8 cellular contexts compared by ENCODE assay signal in genomic region chrX:80808854-80809493, GRCh38. TPM values are rescaled to one million over a fixed set of nuclear protein-coding genes. Genes with fewer than 3 reads are reported as not detected.
DNase-seq lines count a peak whose midpoint lies in the region; ATAC-seq and TF ChIP-seq lines count a peak whose summit lies in the region.

No MANE protein-coding gene starts in this region.

- no peaks in the 10 kb centered on the region for H3K9me3 Mint-ChIP-seq in activated naive CD8-positive, alpha-beta T cell (ENCODE audit: low read depth)

- H3K4me3 ChIP-seq in PC-3 (ENCODE audit: low read length) (peak overlapping the region; percentile 97), right cardiac atrium (ENCODE audit: low read length) (peak overlapping the region; percentile 90), psoas muscle (peak overlapping the region; percentile 65)

- H3K36me3 ChIP-seq in PC-3 (ENCODE audit: low read depth, low read length), result no peaks in the 10 kb centered on the region
- no peaks in the 10 kb centered on the region for H3K36me3 ChIP-seq in psoas muscle (ENCODE audit: insufficient read depth in 1 of 2, low read depth in 1 of 2)

- no peaks in the 10 kb centered on the region for H3K27me3 Mint-ChIP-seq in activated naive CD8-positive, alpha-beta T cell

- H3K36me3 Mint-ChIP-seq in activated naive CD8-positive, alpha-beta T cell, result no peaks in the 10 kb centered on the region

- peak overlapping the region; percentile 91 for H3K4me2 ChIP-seq in PC-3 (ENCODE audit: low read length)

- no peak for TF ChIP-seq POLR2A in GM18505 (IDR thresholded peaks at IDR 0.05; ENCODE audit: borderline replicate concordance, extremely low read depth, insufficient read depth, insufficient read length)

- H3K27me3 ChIP-seq in PC-3 (ENCODE audit: low read length) (no peaks in the 10 kb centered on the region), right cardiac atrium (ENCODE audit: control insufficient read depth, insufficient read depth) (no peaks in the 10 kb centered on the region), psoas muscle (ENCODE audit: insufficient read depth in 3 of 3, low read length in 2 of 3) (peaks cover 0 to 3% (median 0%) of the 10 kb centered on the region in 3 donors)

- H3K4me1 ChIP-seq in PC-3 (ENCODE audit: insufficient read depth, low read length), result peaks cover 13% of the 10 kb centered on the region
- H3K4me1 ChIP-seq in right cardiac atrium (ENCODE audit: control insufficient read depth, insufficient read depth, low read length), result no peaks in the 10 kb centered on the region
- no peaks in the 10 kb centered on the region for H3K4me1 ChIP-seq in psoas muscle

- peak overlapping the region; percentile 91 for H3K4me3 Mint-ChIP-seq in activated naive CD8-positive, alpha-beta T cell

- H3K9me3 ChIP-seq in PC-3 (ENCODE audit: low read length) (no peaks in the 10 kb centered on the region), right cardiac atrium (ENCODE audit: control insufficient read depth, low read length) (no peaks in the 10 kb centered on the region), psoas muscle (no peaks in the 10 kb centered on the region)

- no peaks in the 10 kb centered on the region for H3F3A ChIP-seq in PC-3 (ENCODE audit: low read length, unreplicated experiment)

- H3K4me1 Mint-ChIP-seq in activated naive CD8-positive, alpha-beta T cell (ENCODE audit: low read depth), result peaks cover 39% of the 10 kb centered on the region

- ATAC-seq in PC-3 (peak; percentile 25), right cardiac atrium (peak in 1 of 2 donors; percentile 13), psoas muscle (peak in 2 of 4 donors; percentile 35 to 36), GM18505 (IDR thresholded peaks at IDR 0.05; ENCODE audit: unreplicated experiment) (no peak)

- H3K27ac ChIP-seq in PC-3 (ENCODE audit: low read length) (no peak overlapping the region), right cardiac atrium (ENCODE audit: low read length) (peak overlapping the region; percentile 99), psoas muscle (peak overlapping the region; percentile 71)

- under 1% methylated on average over 26 of the region's 26 CpGs for WGBS in right cardiac atrium
- WGBS in psoas muscle, 3 donors, result 0 to 31% (median 1%) methylated on average over 13 to 26 of the region's 26 CpGs

- H3K9ac ChIP-seq in PC-3 (ENCODE audit: low read length), result peak overlapping the region; percentile 41; the same call in 1 of the 2 replicates

- peak overlapping the region; percentile 99 for H2AFZ ChIP-seq in PC-3 (ENCODE audit: low read length)

- H4K20me1 ChIP-seq in PC-3 (ENCODE audit: low read length), result no peaks in the 10 kb centered on the region

- no peaks in the 10 kb centered on the region for H3K9me2 ChIP-seq in PC-3 (replicated peaks; ENCODE audit: low read length)

- peak overlapping the region; percentile 66 for H3K27ac Mint-ChIP-seq in activated naive CD8-positive, alpha-beta T cell

- no TSS peak for BruUV-seq in PC-3 (replicated peaks; lab: Mats Ljungman, UMichigan)

- intact Hi-C loops in PC-3 (cut with micrococcal nuclease), result loop anchor here (2.0 to 5.0 kb wide), 2 partner anchors 92 to 312 kb away; no protein-coding TSS in a partner anchor
- intact Hi-C loops in right cardiac atrium (cut with DNase I), result no loop called here
- intact Hi-C loops in psoas muscle (cut with DNase I), result no loop called here

- peaks cover 38% of the 10 kb centered on the region for H3K79me2 ChIP-seq in PC-3 (ENCODE audit: low read length)

- POLR2A ChIA-PET in PC-3 (lab: Charles Lee; ENCODE audit: unreplicated experiment), result no interaction called here

- DNase-seq in NCI-H2107 treated with DMSO at 0.1 percent for 48 hours (lab: John Stamatoyannopoulos, UW; ENCODE audit: unreplicated experiment) (peak; percentile 11), NCI-H2107 (lab: John Stamatoyannopoulos, UW) (no peak), PC-3 (peak; percentile 41), right cardiac atrium (peak in 2 of 3 donors; percentile 11 to 55), psoas muscle (no peak), kidney glomerular epithelial cell (lab: John Stamatoyannopoulos, UW) (no peak)

- TF ChIP-seq CTCF in PC-3 (conservative IDR thresholded peaks at IDR 0.05; ENCODE audit: low read depth, low read length) (no peak), psoas muscle (IDR thresholded peaks at IDR 0.05) (no peak)

- CTCF ChIA-PET in PC-3 (lab: Charles Lee), result interaction anchor here (0.6 kb wide), 1 partner anchor 119 kb away, joined by 8 read pairs; no protein-coding TSS in a partner anchor

RNA-seq across cellular contexts. Expression of gene BRWD3, which starts 0.7 kb away (rescaled TPM):
- 5.0 and 9.5 TPM in 2 replicates for total RNA-seq in PC-3 (2014; rRNA removed)
- 10 to 100 TPM in 1 of 4 donors, 1 to 10 TPM in 3; 8.5 to 10.0 (median 9.2) TPM for total RNA-seq in right cardiac atrium
- polyA plus RNA-seq in right cardiac atrium, result 3.0 TPM
- total RNA-seq in psoas muscle, result 1 to 10 TPM; 3.5 to 4.4 (median 3.7) TPM
- polyA plus RNA-seq in psoas muscle, result 1 to 10 TPM in 1 of 3 donors, under 1 TPM in 2; 0.49 to 1.7 (median 0.96) TPM

Comparison
In these comparisons a context has a peak if more than half of its experiments do, and no peak if none do; other contexts are left out.
1. DNase-seq: peak in NCI-H2107 treated with DMSO at 0.1 percent for 48 hours (single experiment), PC-3 (single experiment) and right cardiac atrium (2 of 3); none in NCI-H2107 (single experiment), psoas muscle (0 of 2) and kidney glomerular epithelial cell (single experiment).
2. Peak in every context shown above with its lines, with median percentiles within 50 percentile points of each other: H3K4me3 ChIP-seq.